15 cellular contexts compared by ENCODE assay signal in genomic region chr18:55235094-55235461, GRCh38.
DNase-seq lines count a peak whose midpoint lies in the region; ATAC-seq, FAIRE-seq and TF ChIP-seq lines count a peak whose summit lies in the region.
"Had no signal": no experiment of that assay in that cellular context is flagged by ENCODE, and none has a peak within 500 bp of the region (broad histone marks: within the 10 kb centered on the region; RNA-seq: fewer than 3 reads in every experiment).

No MANE protein-coding gene starts in this region.

- peaks cover 4% of the 10 kb centered on the region for H3K4me1 Mint-ChIP-seq in astrocyte (ENCODE audit: low read depth, unreplicated experiment)
- H3K4me1 Mint-ChIP-seq in mesothelial cell of epicardium = peaks cover 10% of the 10 kb centered on the region

- H3K27me3 ChIP-seq in right cardiac atrium (ENCODE audit: control insufficient read depth, insufficient read depth) = no peaks in the 10 kb centered on the region
- no peaks in the 10 kb centered on the region for H3K27me3 ChIP-seq in astrocyte (ENCODE audit: insufficient read depth, low read length)
- H3K27me3 ChIP-seq: body of pancreas had no signal

- H3K27ac Mint-ChIP-seq in astrocyte (ENCODE audit: unreplicated experiment) (no peak overlapping the region), mesothelial cell of epicardium (peak overlapping the region; percentile 55)
- H3K27ac Mint-ChIP-seq: activated naive CD8-positive, alpha-beta T cell; activated T-helper 1 cell treated with anti-CD3 and anti-CD28 coated beads, Interleukin-12 subunit alpha, Interleukin-12 subunit beta, Interleukin-2, Interleukin-4 antibody, amounts not matched to agents 30 ng/mL and 10 ng/mL and 1 ng/mL, durations not matched to agents 14 hours and 24 hours and 36 hours; natural killer cell; progenitor cell of endocrine pancreas had no signal

- peak overlapping the region; percentile 70 for H3K4me2 ChIP-seq in astrocyte (ENCODE audit: low read length)

- H3K4me3 ChIP-seq in right cardiac atrium (ENCODE audit: low read length) (no peak overlapping the region), astrocyte (ENCODE audit: insufficient read depth, low read depth, low read length) (no peak overlapping the region)
- H3K4me3 ChIP-seq: body of pancreas had no signal

- intact Hi-C loops in right cardiac atrium (cut with DNase I) = loop anchor here in 1 of 4 donors (2.0 to 10.0 kb wide), 3 partner anchors 90 to 1340 kb away; no protein-coding TSS in a partner anchor
- intact Hi-C loops in Right ventricle myocardium superior (cut with DNase I) = loop anchor here (10.0 kb wide), 3 partner anchors 180 to 1340 kb away; no protein-coding TSS in a partner anchor

- peak overlapping the region; percentile 7 for H3K9ac ChIP-seq in astrocyte (ENCODE audit: low read length)

- H3K27me3 Mint-ChIP-seq in astrocyte (ENCODE audit: low read depth, unreplicated experiment) (no peaks in the 10 kb centered on the region), mesothelial cell of epicardium (ENCODE audit: low read depth) (no peaks in the 10 kb centered on the region)
- H3K27me3 Mint-ChIP-seq: activated naive CD8-positive, alpha-beta T cell; dendritic cell treated with granulocyte-macrophage colony-stimulating factor and Interleukin-4, amounts not matched to agents 40 ng/mL and 50 ng/mL, for 4 days had no signal

- TF ChIP-seq CTCF in astrocyte (IDR thresholded peaks at IDR 0.05; ENCODE audit: insufficient read depth, low read depth, low read length) (no peak), mesothelial cell of epicardium (IDR thresholded peaks at IDR 0.05; ENCODE audit: unreplicated experiment) (no peak)

- H3K9me3 Mint-ChIP-seq in astrocyte (ENCODE audit: unreplicated experiment) (no peaks in the 10 kb centered on the region), mesothelial cell of epicardium (no peaks in the 10 kb centered on the region)
- H3K9me3 Mint-ChIP-seq: activated T-helper 1 cell treated with anti-CD3 and anti-CD28 coated beads, Interleukin-12 subunit alpha, Interleukin-12 subunit beta, Interleukin-2, Interleukin-4 antibody, amounts not matched to agents 30 ng/mL and 10 ng/mL and 1 ng/mL, durations not matched to agents 14 hours and 24 hours and 36 hours; dendritic cell treated with granulocyte-macrophage colony-stimulating factor and Interleukin-4, amounts not matched to agents 40 ng/mL and 50 ng/mL, for 4 days; natural killer cell; WTC11 had no signal

- H2AFZ ChIP-seq in astrocyte (ENCODE audit: low read depth, low read length) = no peak overlapping the region

- no peaks in the 10 kb centered on the region for H3K9me3 ChIP-seq in right cardiac atrium (ENCODE audit: control insufficient read depth, low read length)
- H3K9me3 ChIP-seq in astrocyte (ENCODE audit: insufficient read depth, low read depth, low read length) = no peaks in the 10 kb centered on the region
- H3K9me3 ChIP-seq: body of pancreas had no signal

- H3K27ac ChIP-seq in right cardiac atrium (ENCODE audit: low read length) = peak overlapping the region; percentile 19
- H3K27ac ChIP-seq in astrocyte (ENCODE audit: low read depth, low read length) = no peak overlapping the region
- H3K27ac ChIP-seq: body of pancreas had no signal

- no peak for ATAC-seq in right cardiac atrium
- ATAC-seq in Right ventricle myocardium superior (ENCODE audit: poor library complexity) = no peak
- ATAC-seq in HG02610 (IDR thresholded peaks at IDR 0.05; ENCODE audit: unreplicated experiment) = no peak

- DNase-seq in right cardiac atrium = no peak
- no peak for DNase-seq in Right ventricle myocardium superior
- no peak for DNase-seq in astrocyte (ENCODE audit: low read depth)
- DNase-seq in mesothelial cell of epicardium (ENCODE audit: low spot score in 2 of 2, unreplicated experiment in 2 of 2) = no peak
- DNase-seq in SKM-1 treated with dmso at 0.1 percent for 144 hours (lab: John Stamatoyannopoulos, UW; ENCODE audit: unreplicated experiment) = no peak
- no peak for DNase-seq in frontal cortex (ENCODE audit: low spot score in 2 of 2)
- no peak for DNase-seq in NCI-H2227 treated with DMSO at 0.1 percent for 48 hours (lab: John Stamatoyannopoulos, UW)

- H3K4me1 ChIP-seq in right cardiac atrium (ENCODE audit: control insufficient read depth, insufficient read depth, low read length) (peaks cover 5% of the 10 kb centered on the region), astrocyte (ENCODE audit: insufficient read depth, low read length) (peaks cover 8% of the 10 kb centered on the region)

- H4K20me1 ChIP-seq in astrocyte (ENCODE audit: insufficient read depth, low read length) = no peaks in the 10 kb centered on the region

- no peak for FAIRE-seq in astrocyte (lab: Jason Lieb, UNC)
- FAIRE-seq in frontal cortex (lab: Jason Lieb, UNC) = no peak

- H3K4me3 Mint-ChIP-seq in astrocyte (ENCODE audit: unreplicated experiment) (no peak overlapping the region), mesothelial cell of epicardium (no peak overlapping the region)
- H3K4me3 Mint-ChIP-seq: activated naive CD8-positive, alpha-beta T cell; activated T-helper 1 cell treated with anti-CD3 and anti-CD28 coated beads, Interleukin-12 subunit alpha, Interleukin-12 subunit beta, Interleukin-2, Interleukin-4 antibody, amounts not matched to agents 30 ng/mL and 10 ng/mL and 1 ng/mL, durations not matched to agents 14 hours and 24 hours and 36 hours; dendritic cell treated with granulocyte-macrophage colony-stimulating factor and Interleukin-4, amounts not matched to agents 40 ng/mL and 50 ng/mL, for 4 days; natural killer cell; WTC11 had no signal

- H3K36me3 Mint-ChIP-seq in astrocyte (ENCODE audit: low read depth, unreplicated experiment) (peaks cover 5% of the 10 kb centered on the region), mesothelial cell of epicardium (peaks cover 14% of the 10 kb centered on the region)
- H3K36me3 Mint-ChIP-seq: activated naive CD8-positive, alpha-beta T cell; natural killer cell had no signal

- WGBS in right cardiac atrium = 63% methylated on average over 3 of the region's 3 CpGs

- H3K79me2 ChIP-seq in astrocyte (ENCODE audit: insufficient read depth, low read length) = no peaks in the 10 kb centered on the region

- H3K36me3 ChIP-seq in astrocyte (ENCODE audit: insufficient read depth, low read length) = peaks cover 22% of the 10 kb centered on the region
